In genomic region chr19:35436477-35437141, GRCh38 we compare ENCODE assay signal across 8 cellular contexts. TPM values are rescaled to one million over a fixed set of nuclear protein-coding genes. Genes with fewer than 3 reads are reported as not detected.
A peak's percentile ranks its signal among the peaks of the same experiment; 100 is the strongest.
DNase-seq lines count a peak whose midpoint lies in the region; ATAC-seq and TF ChIP-seq lines count a peak whose summit lies in the region.

No MANE protein-coding gene starts in this region.

- peak overlapping the region; percentile 2 for H3K4me3 ChIP-seq in CD8-positive, alpha-beta memory T cell (ENCODE audit: low read length)
- H3K4me3 ChIP-seq in Karpas-422 (ENCODE audit: low read length) (no peak overlapping the region), adipocyte (ENCODE audit: low read length) (peak overlapping the region; percentile 53), left lung (peak overlapping the region in 1 of 2 donors; percentile 11), uterus (no peak overlapping the region)

- no peaks in the 10 kb centered on the region for H3K79me2 ChIP-seq in Karpas-422 (ENCODE audit: low read length)

- H3K9ac ChIP-seq in Karpas-422 (ENCODE audit: low read length) (no peak overlapping the region), adipocyte (ENCODE audit: low read length) (peak overlapping the region; percentile 51)

- intact Hi-C loops in left lung (cut with DNase I) (no loop called here), uterus (cut with DNase I; ENCODE audit: low total_unique reads) (no loop called here)

- TF ChIP-seq CTCF in left lung (IDR thresholded peaks at IDR 0.05) (no peak), uterus (IDR thresholded peaks at IDR 0.05) (no peak)

- H3K27me3 Mint-ChIP-seq in CD8-positive, alpha-beta memory T cell = peaks cover 10 to 21% of the 10 kb centered on the region in 2 donors

- ATAC-seq in left lung (peak; percentile 62), HG03175 (IDR thresholded peaks at IDR 0.05; ENCODE audit: unreplicated experiment) (no peak), GM21825 (IDR thresholded peaks at IDR 0.05; ENCODE audit: unreplicated experiment) (no peak), HG02981 (IDR thresholded peaks at IDR 0.05; ENCODE audit: unreplicated experiment) (no peak)

- peak overlapping the region in 6 of 7 donors; percentile 41 to 78 (median 56) for H3K4me3 Mint-ChIP-seq in CD8-positive, alpha-beta memory T cell

- POLR2A ChIA-PET in CD8-positive, alpha-beta memory T cell (lab: Charles Lee) = no interaction called here

- no peaks in the 10 kb centered on the region for H3K9me3 ChIP-seq in CD8-positive, alpha-beta memory T cell (ENCODE audit: low read length)
- H3K9me3 ChIP-seq in Karpas-422 (ENCODE audit: low read length) (no peaks in the 10 kb centered on the region), adipocyte (ENCODE audit: control insufficient read depth, low read length) (no peaks in the 10 kb centered on the region), left lung (no peaks in the 10 kb centered on the region), uterus (no peaks in the 10 kb centered on the region)

- H3K27ac ChIP-seq in CD8-positive, alpha-beta memory T cell (ENCODE audit: low read depth, low read length) = no peak overlapping the region
- no peak overlapping the region for H3K27ac ChIP-seq in Karpas-422 (ENCODE audit: low read length)
- peak overlapping the region; percentile 42 to 90 for H3K27ac ChIP-seq in left lung
- H3K27ac ChIP-seq in uterus = peak overlapping the region; percentile 26 to 55

- CTCF ChIA-PET in CD8-positive, alpha-beta memory T cell (lab: Charles Lee) = no interaction called here

- DNase-seq in CD8-positive, alpha-beta memory T cell = no peak
- DNase-seq in Karpas-422 = peak; percentile 51
- peak; percentile 15 for DNase-seq in adipocyte (ENCODE audit: low read depth)
- DNase-seq in left lung = peak; percentile 38 to 72
- peak in 1 of 2 donors; percentile 24 for DNase-seq in uterus

- H2AFZ ChIP-seq in Karpas-422 (ENCODE audit: low read length) = no peak overlapping the region

- H4K20me1 ChIP-seq in Karpas-422 (ENCODE audit: insufficient read depth, low read depth, low read length) = no peaks in the 10 kb centered on the region

- H3K4me2 ChIP-seq in Karpas-422 (ENCODE audit: low read depth, low read length, poor library complexity, severe bottlenecking) = peak overlapping the region; percentile 25

- no peaks in the 10 kb centered on the region for H3K36me3 ChIP-seq in CD8-positive, alpha-beta memory T cell (ENCODE audit: insufficient read depth, low read length)
- H3K36me3 ChIP-seq in Karpas-422 (ENCODE audit: insufficient read depth, low read length) (no peaks in the 10 kb centered on the region), adipocyte (ENCODE audit: control insufficient read depth, insufficient read depth, low read length, severe bottlenecking) (no peaks in the 10 kb centered on the region), left lung (no peaks in the 10 kb centered on the region), uterus (no peaks in the 10 kb centered on the region)

- peak overlapping the region in 4 of 8 donors; percentile 5 to 52 (median 23) for H3K27ac Mint-ChIP-seq in CD8-positive, alpha-beta memory T cell

- H3K36me3 Mint-ChIP-seq in CD8-positive, alpha-beta memory T cell = peaks cover 0 to 11% (median 1%) of the 10 kb centered on the region in 3 donors

- peaks cover 0 to 10% (median 5%) of the 10 kb centered on the region in 5 donors for H3K9me3 Mint-ChIP-seq in CD8-positive, alpha-beta memory T cell

- H3K9me2 ChIP-seq in Karpas-422 (replicated peaks; ENCODE audit: insufficient read depth, low read length) = no peaks in the 10 kb centered on the region

- H3K4me1 Mint-ChIP-seq in CD8-positive, alpha-beta memory T cell = peaks cover 17 to 18% (median 18%) of the 10 kb centered on the region in 3 donors

- TF ChIP-seq POLR2A in uterus (IDR thresholded peaks at IDR 0.05) = no peak

- no peaks in the 10 kb centered on the region for H3K27me3 ChIP-seq in CD8-positive, alpha-beta memory T cell (ENCODE audit: insufficient read depth, low read length, poor library complexity, severe bottlenecking)
- H3K27me3 ChIP-seq in Karpas-422 (ENCODE audit: low read length) (no peaks in the 10 kb centered on the region; the same call in 1 of the 2 replicates), adipocyte (replicated peaks; ENCODE audit: control insufficient read depth, insufficient read depth, low read length) (peaks cover 20% of the 10 kb centered on the region), left lung (no peaks in the 10 kb centered on the region), uterus (no peaks in the 10 kb centered on the region)

- peaks cover 15% of the 10 kb centered on the region for H3K4me1 ChIP-seq in CD8-positive, alpha-beta memory T cell (ENCODE audit: insufficient read depth, low read length)
- peaks cover 36% of the 10 kb centered on the region for H3K4me1 ChIP-seq in Karpas-422 (ENCODE audit: low read length)
- peaks cover 32% of the 10 kb centered on the region for H3K4me1 ChIP-seq in adipocyte (ENCODE audit: control insufficient read depth, insufficient read depth, low read length)
- H3K4me1 ChIP-seq in left lung = peaks cover 11 to 93% of the 10 kb centered on the region in 2 donors
- peaks cover 0 to 3% of the 10 kb centered on the region in 2 donors for H3K4me1 ChIP-seq in uterus

RNA-seq across cellular contexts. Expression of gene FFAR2, which starts 11.4 kb away (rescaled TPM):
- total RNA-seq in CD8-positive, alpha-beta memory T cell = not detected
- polyA plus RNA-seq in CD8-positive, alpha-beta memory T cell = not detected
- total RNA-seq in Karpas-422 (2014; rRNA removed; shearing (Covaris generic); ENCODE audit: low replicate concordance) = not detected in 2 replicates
- total RNA-seq in left lung = 10 to 100 TPM in 1 of 2 donors, under 1 TPM in 1; 0.85 to 26.6 TPM
- under 1 TPM in 2 of 4 donors, not detected in 2; 0.21 TPM for total RNA-seq in uterus

RNA-seq across cellular contexts. Expression of gene KRTDAP, which starts 53.7 kb away (rescaled TPM):
- not detected for total RNA-seq in CD8-positive, alpha-beta memory T cell
- polyA plus RNA-seq in CD8-positive, alpha-beta memory T cell = not detected
- not detected in 2 replicates for total RNA-seq in Karpas-422 (2014; rRNA removed; shearing (Covaris generic); ENCODE audit: low replicate concordance)
- total RNA-seq in left lung = not detected
- total RNA-seq in uterus = not detected

Comparison
In these comparisons a context has a peak if more than half of its experiments do, and no peak if none do; other contexts are left out.
1. DNase-seq: peak in Karpas-422 (single experiment), adipocyte (single experiment) and left lung (2 of 2); none in CD8-positive, alpha-beta memory T cell (0 of 5).
2. H3K27ac ChIP-seq: peak in left lung (2 of 2) and uterus (2 of 2); none in CD8-positive, alpha-beta memory T cell (single experiment) and Karpas-422 (single experiment).
3. H3K4me3 ChIP-seq: peak in CD8-positive, alpha-beta memory T cell (single experiment) and adipocyte (single experiment); none in Karpas-422 (single experiment) and uterus (0 of 2).